In the genomic region with DNA sequence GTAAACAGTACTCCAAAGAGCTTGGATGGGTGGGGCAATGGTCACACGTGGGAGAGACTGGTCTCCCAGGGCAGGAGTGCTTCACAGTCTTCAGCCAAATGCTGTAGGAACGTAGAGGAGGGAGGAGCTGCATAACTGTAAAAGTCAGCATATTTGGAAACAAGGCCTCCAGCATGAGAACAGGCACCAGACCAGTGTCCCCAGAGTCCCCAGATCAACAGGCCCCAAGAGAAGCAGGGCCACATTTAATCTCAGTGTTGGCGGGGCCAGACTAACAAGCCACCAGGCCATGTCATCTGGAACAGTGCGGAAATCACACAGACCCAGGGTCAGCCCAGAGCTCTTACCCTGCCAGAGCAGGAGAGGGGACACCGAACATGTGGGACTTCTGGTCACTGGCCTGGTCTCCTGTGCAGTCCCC, we compare ENCODE assay signal across 1 cellular context.
TF ChIP-seq lines count a peak whose summit lies in the region.

No MANE protein-coding gene starts in this region.

TF ChIP-seq in GM23338, 12 proteins besides CTCF, POLR2A, EP300 and RAD21 (continued from another document):
- TF ChIP-seq, protein P1, sequence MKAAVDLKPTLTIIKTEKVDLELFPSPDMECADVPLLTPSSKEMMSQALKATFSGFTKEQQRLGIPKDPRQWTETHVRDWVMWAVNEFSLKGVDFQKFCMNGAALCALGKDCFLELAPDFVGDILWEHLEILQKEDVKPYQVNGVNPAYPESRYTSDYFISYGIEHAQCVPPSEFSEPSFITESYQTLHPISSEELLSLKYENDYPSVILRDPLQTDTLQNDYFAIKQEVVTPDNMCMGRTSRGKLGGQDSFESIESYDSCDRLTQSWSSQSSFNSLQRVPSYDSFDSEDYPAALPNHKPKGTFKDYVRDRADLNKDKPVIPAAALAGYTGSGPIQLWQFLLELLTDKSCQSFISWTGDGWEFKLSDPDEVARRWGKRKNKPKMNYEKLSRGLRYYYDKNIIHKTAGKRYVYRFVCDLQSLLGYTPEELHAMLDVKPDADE (IDR thresholded peaks at IDR 0.05) = no peak
- TF ChIP-seq JUNB (IDR thresholded peaks at IDR 0.05; ENCODE audit: unreplicated experiment) = no peak
- no peak for TF ChIP-seq EZH2phosphoT487 (IDR thresholded peaks at IDR 0.05; ENCODE audit: unreplicated experiment)
- TF ChIP-seq ZNF114 (CRISPR knock-in tag; IDR thresholded peaks at IDR 0.05) = no peak
- TF ChIP-seq STAT1 (IDR thresholded peaks at IDR 0.05; ENCODE audit: unreplicated experiment) = no peak
- TF ChIP-seq NANOG (IDR thresholded peaks at IDR 0.05; ENCODE audit: borderline replicate concordance) = no peak
- TF ChIP-seq, protein P2, sequence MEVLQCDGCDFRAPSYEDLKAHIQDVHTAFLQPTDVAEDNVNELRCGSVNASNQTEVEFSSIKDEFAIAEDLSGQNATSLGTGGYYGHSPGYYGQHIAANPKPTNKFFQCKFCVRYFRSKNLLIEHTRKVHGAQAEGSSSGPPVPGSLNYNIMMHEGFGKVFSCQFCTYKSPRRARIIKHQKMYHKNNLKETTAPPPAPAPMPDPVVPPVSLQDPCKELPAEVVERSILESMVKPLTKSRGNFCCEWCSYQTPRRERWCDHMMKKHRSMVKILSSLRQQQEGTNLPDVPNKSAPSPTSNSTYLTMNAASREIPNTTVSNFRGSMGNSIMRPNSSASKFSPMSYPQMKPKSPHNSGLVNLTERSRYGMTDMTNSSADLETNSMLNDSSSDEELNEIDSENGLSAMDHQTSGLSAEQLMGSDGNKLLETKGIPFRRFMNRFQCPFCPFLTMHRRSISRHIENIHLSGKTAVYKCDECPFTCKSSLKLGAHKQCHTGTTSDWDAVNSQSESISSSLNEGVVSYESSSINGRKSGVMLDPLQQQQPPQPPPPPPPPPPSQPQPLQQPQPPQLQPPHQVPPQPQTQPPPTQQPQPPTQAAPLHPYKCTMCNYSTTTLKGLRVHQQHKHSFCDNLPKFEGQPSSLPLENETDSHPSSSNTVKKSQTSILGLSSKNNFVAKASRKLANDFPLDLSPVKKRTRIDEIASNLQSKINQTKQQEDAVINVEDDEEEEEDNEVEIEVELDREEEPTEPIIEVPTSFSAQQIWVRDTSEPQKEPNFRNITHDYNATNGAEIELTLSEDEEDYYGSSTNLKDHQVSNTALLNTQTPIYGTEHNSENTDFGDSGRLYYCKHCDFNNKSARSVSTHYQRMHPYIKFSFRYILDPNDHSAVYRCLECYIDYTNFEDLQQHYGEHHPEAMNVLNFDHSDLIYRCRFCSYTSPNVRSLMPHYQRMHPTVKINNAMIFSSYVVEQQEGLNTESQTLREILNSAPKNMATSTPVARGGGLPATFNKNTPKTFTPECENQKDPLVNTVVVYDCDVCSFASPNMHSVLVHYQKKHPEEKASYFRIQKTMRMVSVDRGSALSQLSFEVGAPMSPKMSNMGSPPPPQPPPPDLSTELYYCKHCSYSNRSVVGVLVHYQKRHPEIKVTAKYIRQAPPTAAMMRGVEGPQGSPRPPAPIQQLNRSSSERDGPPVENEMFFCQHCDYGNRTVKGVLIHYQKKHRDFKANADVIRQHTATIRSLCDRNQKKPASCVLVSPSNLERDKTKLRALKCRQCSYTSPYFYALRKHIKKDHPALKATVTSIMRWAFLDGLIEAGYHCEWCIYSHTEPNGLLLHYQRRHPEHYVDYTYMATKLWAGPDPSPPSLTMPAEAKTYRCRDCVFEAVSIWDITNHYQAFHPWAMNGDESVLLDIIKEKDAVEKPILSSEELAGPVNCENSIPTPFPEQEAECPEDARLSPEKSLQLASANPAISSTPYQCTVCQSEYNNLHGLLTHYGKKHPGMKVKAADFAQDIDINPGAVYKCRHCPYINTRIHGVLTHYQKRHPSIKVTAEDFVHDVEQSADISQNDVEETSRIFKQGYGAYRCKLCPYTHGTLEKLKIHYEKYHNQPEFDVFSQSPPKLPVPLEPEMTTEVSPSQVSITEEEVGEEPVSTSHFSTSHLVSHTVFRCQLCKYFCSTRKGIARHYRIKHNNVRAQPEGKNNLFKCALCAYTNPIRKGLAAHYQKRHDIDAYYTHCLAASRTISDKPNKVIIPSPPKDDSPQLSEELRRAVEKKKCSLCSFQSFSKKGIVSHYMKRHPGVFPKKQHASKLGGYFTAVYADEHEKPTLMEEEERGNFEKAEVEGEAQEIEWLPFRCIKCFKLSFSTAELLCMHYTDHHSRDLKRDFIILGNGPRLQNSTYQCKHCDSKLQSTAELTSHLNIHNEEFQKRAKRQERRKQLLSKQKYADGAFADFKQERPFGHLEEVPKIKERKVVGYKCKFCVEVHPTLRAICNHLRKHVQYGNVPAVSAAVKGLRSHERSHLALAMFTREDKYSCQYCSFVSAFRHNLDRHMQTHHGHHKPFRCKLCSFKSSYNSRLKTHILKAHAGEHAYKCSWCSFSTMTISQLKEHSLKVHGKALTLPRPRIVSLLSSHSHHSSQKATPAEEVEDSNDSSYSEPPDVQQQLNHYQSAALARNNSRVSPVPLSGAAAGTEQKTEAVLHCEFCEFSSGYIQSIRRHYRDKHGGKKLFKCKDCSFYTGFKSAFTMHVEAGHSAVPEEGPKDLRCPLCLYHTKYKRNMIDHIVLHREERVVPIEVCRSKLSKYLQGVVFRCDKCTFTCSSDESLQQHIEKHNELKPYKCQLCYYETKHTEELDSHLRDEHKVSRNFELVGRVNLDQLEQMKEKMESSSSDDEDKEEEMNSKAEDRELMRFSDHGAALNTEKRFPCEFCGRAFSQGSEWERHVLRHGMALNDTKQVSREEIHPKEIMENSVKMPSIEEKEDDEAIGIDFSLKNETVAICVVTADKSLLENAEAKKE (CRISPR knock-in tag; IDR thresholded peaks at IDR 0.05) = no peak
